Comparison of ENCODE assay signal across 9 cellular contexts in the genomic region with DNA sequence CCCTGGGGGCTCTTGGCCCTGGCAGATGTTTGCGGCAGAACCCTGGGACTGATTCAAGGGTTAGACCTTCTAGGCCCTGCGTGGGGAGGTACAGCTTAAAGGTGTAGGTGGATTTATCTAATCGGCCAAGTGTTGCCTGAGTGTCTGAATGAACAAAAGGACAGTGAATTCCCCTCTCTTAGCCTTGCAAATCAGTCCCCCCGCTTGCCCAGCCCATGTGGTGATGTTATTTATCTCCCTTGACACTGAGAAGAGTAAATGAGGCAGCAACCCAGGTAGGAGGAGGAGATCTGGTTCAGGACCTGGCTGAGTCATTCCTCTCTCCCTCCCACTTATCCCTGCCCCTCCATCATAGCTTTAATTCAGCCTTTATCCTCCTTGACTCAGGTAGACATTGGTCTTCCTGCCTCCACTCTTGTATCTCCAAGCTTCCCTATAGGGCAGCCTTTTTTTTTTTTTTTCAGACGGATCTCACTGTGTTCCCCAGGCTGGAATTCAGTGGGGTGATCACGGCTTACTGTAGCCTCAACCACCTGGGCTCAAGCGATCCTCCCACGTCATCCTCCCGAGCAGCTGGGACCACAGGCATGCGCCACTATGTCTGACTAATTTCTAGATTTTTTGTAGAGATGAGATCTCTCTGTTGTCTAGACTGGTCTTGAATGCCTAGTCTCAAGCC. TPM values are rescaled to one million over a fixed set of nuclear protein-coding genes. Genes with fewer than 3 reads are reported as not detected.
DNase-seq lines count a peak whose midpoint lies in the region; ATAC-seq, FAIRE-seq and TF ChIP-seq lines count a peak whose summit lies in the region.
"Had no signal": no experiment of that assay in that cellular context is flagged by ENCODE, and none has a peak within 500 bp of the region (broad histone marks: within the 10 kb centered on the region; RNA-seq: fewer than 3 reads in every experiment).

No MANE protein-coding gene starts in this region.

- H3K4me3 ChIP-seq in GM12864 (ENCODE audit: low read depth, low read length) = no peak overlapping the region
- no peak overlapping the region for H3K4me3 ChIP-seq in body of pancreas

- peak; percentile 40 for DNase-seq in GM12864 (ENCODE audit: low read depth)
- DNase-seq in HTR-8/SVneo (ENCODE audit: insufficient read length, low spot score) = peak; percentile 51
- peak; percentile 24 for DNase-seq in epithelial cell of prostate (ENCODE audit: low read depth, low spot score)
- DNase-seq in head of caudate nucleus = no peak
- no peak for DNase-seq in body of pancreas
- DNase-seq in superior temporal gyrus (ENCODE audit: extremely low spot score) = no peak
- no peak for DNase-seq in D341Med (ENCODE audit: low spot score)

- H3K27ac ChIP-seq in epithelial cell of prostate = peak overlapping the region; percentile 29
- H3K27ac ChIP-seq in body of pancreas = no peak overlapping the region

- FAIRE-seq in HTR-8/SVneo (lab: Jason Lieb, UNC) = peak; percentile 69
- FAIRE-seq: endometrium had no signal

- H3K36me3 ChIP-seq in body of pancreas (replicated peaks in 1 of 2; ENCODE audit: insufficient read depth in 1 of 2, low read depth in 2 of 2) = no peaks in the 10 kb centered on the region

- ATAC-seq in GM21515 (IDR thresholded peaks at IDR 0.05; ENCODE audit: unreplicated experiment) (peak; percentile 71), body of pancreas (no peak)

- no peaks in the 10 kb centered on the region for H3K4me1 ChIP-seq in body of pancreas

- WGBS in body of pancreas, 2 donors = 85 to 89% methylated on average over 10 of the region's 10 CpGs

- intact Hi-C loops in head of caudate nucleus (cut with DNase I) = no loop called here
- intact Hi-C loops in body of pancreas (cut with DNase I) = no loop called here

- no peaks in the 10 kb centered on the region for H3K9me3 ChIP-seq in body of pancreas

- TF ChIP-seq CTCF in GM12864 (IDR thresholded peaks at IDR 0.05; ENCODE audit: low read depth, low read length, missing control alignments) = no peak
- no peak for TF ChIP-seq CTCF in body of pancreas (IDR thresholded peaks at IDR 0.05)

- no peak for TF ChIP-seq POLR2A in body of pancreas (IDR thresholded peaks at IDR 0.05)

- no peaks in the 10 kb centered on the region for H3K27me3 ChIP-seq in body of pancreas

RNA-seq across cellular contexts. Expression of gene MAGEF1, which starts 54.7 kb away (rescaled TPM):
- 10 to 100 TPM; 21.8 to 31.1 TPM for total RNA-seq in body of pancreas

Comparison
In these comparisons a context has a peak if more than half of its experiments do, and no peak if none do; other contexts are left out.
1. DNase-seq: peak in GM12864 (single experiment), HTR-8/SVneo (single experiment) and epithelial cell of prostate (single experiment); none in head of caudate nucleus (0 of 42), body of pancreas (0 of 4), superior temporal gyrus (single experiment) and D341Med (single experiment).